14 cellular contexts compared by ENCODE assay signal in the genomic region with DNA sequence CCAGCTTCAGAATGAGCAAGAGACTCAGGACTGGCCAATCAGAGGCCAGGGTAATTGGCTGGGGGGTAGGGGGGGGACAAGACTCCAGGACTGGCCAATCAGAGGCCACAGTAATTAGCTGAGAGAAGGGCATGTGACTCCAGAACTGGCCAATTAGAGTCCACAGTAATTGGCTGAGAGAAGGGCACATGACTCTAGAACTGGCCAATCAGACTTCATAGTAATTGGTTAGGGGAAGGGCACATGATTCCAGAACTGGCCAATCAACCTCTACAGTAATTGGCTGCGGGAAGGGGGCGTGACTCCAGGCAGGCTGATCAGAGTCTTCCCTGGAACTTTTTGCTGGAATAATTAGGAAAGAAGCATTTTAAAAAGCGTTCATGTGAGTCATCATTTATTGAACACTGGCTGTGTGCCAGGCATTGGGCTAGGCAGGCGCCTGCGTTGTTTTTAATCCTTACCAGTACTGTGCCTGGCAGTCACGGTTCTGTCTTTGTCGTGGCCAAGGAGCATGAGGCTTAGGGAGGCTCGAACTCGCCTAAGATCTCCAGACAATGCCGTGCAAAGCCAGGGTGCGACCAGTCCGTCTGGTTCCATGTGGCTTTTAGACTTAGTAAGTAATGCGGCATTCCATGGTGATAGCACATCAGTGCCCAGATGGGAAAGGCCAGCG.
"Had no signal": no experiment of that assay in that cellular context is flagged by ENCODE, and none has a peak within 500 bp of the region (broad histone marks: within the 10 kb centered on the region; RNA-seq: fewer than 3 reads in every experiment).

No MANE protein-coding gene starts in this region.

- DNase-seq: activated CD4-positive, alpha-beta T cell treated with anti-CD3 and anti-CD28 coated beads for 1 hour; activated gamma-delta T cell treated with Interleukin-2 at 50 U/mL for 16 hours; activated T-cell treated with anti-CD3 and anti-CD28 coated beads, Interleukin-2, amount 50 U/mL, for 72 hours; dermis blood vessel endothelial cell; effector memory CD4-positive, alpha-beta T cell; esophagus squamous epithelium; heart right ventricle; mesenchymal stem cell; mucosa of descending colon; naive B cell; upper lobe of left lung had no signal

- H3K4me1 ChIP-seq: heart right ventricle, upper lobe of left lung had no signal

- H3K27me3 ChIP-seq: cardiac muscle cell, upper lobe of left lung had no signal

- H3K4me3 ChIP-seq: cardiac muscle cell, esophagus squamous epithelium, heart right ventricle, mucosa of descending colon, upper lobe of left lung had no signal

- H3K9me3 ChIP-seq: mucosa of descending colon had no signal

- ATAC-seq: activated naive CD4-positive, alpha-beta T cell treated with anti-CD3 and anti-CD28 coated beads, Interleukin-2, amount 50 U/mL, for 72 hours; activated T-cell treated with anti-CD3 and anti-CD28 coated beads, Interleukin-2, amount 50 U/mL, for 72 hours; heart right ventricle; mucosa of descending colon had no signal

- H3K36me3 ChIP-seq: cardiac muscle cell, esophagus squamous epithelium, heart right ventricle, upper lobe of left lung had no signal

- FAIRE-seq: endothelial cell of umbilical vein had no signal

- H3K27ac ChIP-seq: cardiac muscle cell, esophagus squamous epithelium, heart right ventricle, upper lobe of left lung had no signal
